Comparison of ENCODE assay signal across 9 cellular contexts in genomic region chr6:73798592-73798991, GRCh38.
DNase-seq lines count a peak whose midpoint lies in the region; ATAC-seq lines count a peak whose summit lies in the region.
"Had no signal": no experiment of that assay in that cellular context is flagged by ENCODE, and none has a peak within 500 bp of the region (broad histone marks: within the 10 kb centered on the region; RNA-seq: fewer than 3 reads in every experiment).

No MANE protein-coding gene starts in this region.

- H3K36me3 Mint-ChIP-seq in activated naive CD8-positive, alpha-beta T cell treated with anti-CD3 and anti-CD28 coated beads, Interleukin-2, amount 50 U/mL, for 24 hours (ENCODE audit: low read depth): peaks cover 6% of the 10 kb centered on the region

- H3K27me3 Mint-ChIP-seq in activated naive CD8-positive, alpha-beta T cell treated with anti-CD3 and anti-CD28 coated beads, Interleukin-2, amount 50 U/mL, for 24 hours: no peaks in the 10 kb centered on the region

- no peak overlapping the region for H3K4me3 Mint-ChIP-seq in activated naive CD8-positive, alpha-beta T cell treated with anti-CD3 and anti-CD28 coated beads, Interleukin-2, amount 50 U/mL, for 24 hours
- H3K4me3 Mint-ChIP-seq: IgD-negative memory B cell had no signal

- peaks cover 18% of the 10 kb centered on the region for H3K4me1 Mint-ChIP-seq in activated naive CD8-positive, alpha-beta T cell treated with anti-CD3 and anti-CD28 coated beads, Interleukin-2, amount 50 U/mL, for 24 hours
- H3K4me1 Mint-ChIP-seq: IgD-negative memory B cell had no signal

- ATAC-seq in GM19395 (IDR thresholded peaks at IDR 0.05; ENCODE audit: unreplicated experiment) (peak; percentile 67), HG03354 (IDR thresholded peaks at IDR 0.05; ENCODE audit: poor library complexity, severe bottlenecking, unreplicated experiment) (peak; percentile 78)
- peak; percentile 91 for ATAC-seq in activated naive CD8-positive, alpha-beta T cell treated with anti-CD3 and anti-CD28 coated beads, Interleukin-2, amount 50 U/mL, for 24 hours

- DNase-seq in COLO829 (ENCODE audit: low spot score): peak; percentile 20
- DNase-seq in activated naive CD8-positive, alpha-beta T cell treated with anti-CD3 and anti-CD28 coated beads, Interleukin-2, amount 50 U/mL, for 24 hours: peak; percentile 6
- DNase-seq in kidney tubule cell (ENCODE audit: low spot score): peak; percentile 86
- no peak for DNase-seq in mucosa of gallbladder (ENCODE audit: low spot score)
- no peak for DNase-seq in activated CD8-positive, alpha-beta memory T cell treated with anti-CD3 and anti-CD28 coated beads, Interleukin-2, amount 50 U/mL, for 4 hours
- no peak for DNase-seq in cortex of kidney (lab: John Stamatoyannopoulos, UW)

- no peaks in the 10 kb centered on the region for H3K9me3 Mint-ChIP-seq in activated naive CD8-positive, alpha-beta T cell treated with anti-CD3 and anti-CD28 coated beads, Interleukin-2, amount 50 U/mL, for 24 hours
- H3K9me3 Mint-ChIP-seq: IgD-negative memory B cell had no signal

- H3K27ac Mint-ChIP-seq in activated naive CD8-positive, alpha-beta T cell treated with anti-CD3 and anti-CD28 coated beads, Interleukin-2, amount 50 U/mL, for 24 hours: peak overlapping the region; percentile 67
- H3K27ac Mint-ChIP-seq: IgD-negative memory B cell had no signal

Comparison
In these comparisons a context has a peak if more than half of its experiments do, and no peak if none do; other contexts are left out.
1. DNase-seq: peak in COLO829 (single experiment), activated naive CD8-positive, alpha-beta T cell treated with anti-CD3 and anti-CD28 coated beads, Interleukin-2, amount 50 U/mL, for 24 hours (single experiment) and kidney tubule cell (single experiment); none in mucosa of gallbladder (single experiment), activated CD8-positive, alpha-beta memory T cell treated with anti-CD3 and anti-CD28 coated beads, Interleukin-2, amount 50 U/mL, for 4 hours (single experiment) and cortex of kidney (single experiment).
2. Peak in every context shown above with its lines, with median percentiles within 50 percentile points of each other: ATAC-seq.